In the genomic region with DNA sequence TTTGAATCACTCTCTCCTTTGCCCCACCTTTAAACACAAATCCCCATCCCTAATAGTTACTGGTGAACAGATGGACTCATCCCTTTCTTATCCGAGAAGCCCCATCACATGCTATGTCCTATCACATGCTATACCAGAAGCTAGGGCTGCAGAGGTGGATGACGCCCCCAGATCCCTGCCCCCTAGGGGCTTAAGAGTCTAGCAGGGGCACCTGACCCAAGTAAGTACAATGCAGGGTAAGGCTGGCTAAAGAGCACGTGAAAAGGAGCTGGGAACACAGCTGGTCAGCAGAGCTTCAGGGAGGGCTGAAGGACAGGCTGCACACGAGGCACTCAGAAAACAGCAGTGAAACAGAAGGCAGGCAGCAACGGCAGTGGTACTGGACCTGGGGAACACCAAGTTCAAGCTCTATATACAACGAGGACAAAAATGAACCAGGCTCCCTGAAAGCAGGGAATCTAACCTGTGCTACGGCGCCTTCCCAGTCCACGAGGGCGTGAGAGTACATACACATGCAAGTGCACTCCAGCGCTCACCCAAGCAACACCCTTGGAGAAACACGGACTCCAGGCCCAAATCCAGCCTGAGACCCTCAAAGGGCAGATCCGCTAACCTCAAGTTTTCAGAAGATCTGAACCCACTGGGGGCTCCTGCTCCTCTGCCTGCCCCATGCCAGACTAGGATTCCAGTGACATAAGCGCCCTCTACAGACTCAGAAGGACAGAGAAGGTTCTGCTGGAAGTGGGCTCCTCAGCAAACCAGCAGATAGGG, we compare ENCODE assay signal across 13 cellular contexts. TPM values are rescaled to one million over a fixed set of nuclear protein-coding genes. Genes with fewer than 3 reads are reported as not detected.
DNase-seq lines count a peak whose midpoint lies in the region; ATAC-seq and TF ChIP-seq lines count a peak whose summit lies in the region.
"Had no signal": no experiment of that assay in that cellular context is flagged by ENCODE, and none has a peak within 500 bp of the region (broad histone marks: within the 10 kb centered on the region; RNA-seq: fewer than 3 reads in every experiment).

No MANE protein-coding gene starts in this region.

- CTCF ChIA-PET in activated CD4-positive, alpha-beta T cell treated with anti-CD3 and anti-CD28 coated beads, Interleukin-2, amount 10 ng/mL, durations not matched to agents 7 days and 5 days (lab: Charles Lee), result no interaction called here

- H3K9me3 Mint-ChIP-seq in activated CD4-positive, alpha-beta T cell treated with anti-CD3 and anti-CD28 coated beads, Interleukin-2, amount 10 ng/mL, durations not matched to agents 7 days and 5 days, result no peaks in the 10 kb centered on the region
- H3K9me3 Mint-ChIP-seq in progenitor cell of endocrine pancreas (ENCODE audit: low read depth) (no peaks in the 10 kb centered on the region), mesothelial cell of epicardium (no peaks in the 10 kb centered on the region)

- TF ChIP-seq CTCF in choroid plexus epithelial cell (conservative IDR thresholded peaks at IDR 0.05; ENCODE audit: low read depth, low read length) (peak; percentile 22), progenitor cell of endocrine pancreas (IDR thresholded peaks at IDR 0.05; ENCODE audit: unreplicated experiment) (no peak), mesothelial cell of epicardium (IDR thresholded peaks at IDR 0.05; ENCODE audit: unreplicated experiment) (no peak)

- POLR2A ChIA-PET in activated CD4-positive, alpha-beta T cell treated with anti-CD3 and anti-CD28 coated beads, Interleukin-2, amount 10 ng/mL, durations not matched to agents 7 days and 5 days (lab: Charles Lee), result interaction anchor here (0.5 kb wide), 1 partner anchor 12 kb away, joined by 3 read pairs; no protein-coding TSS in a partner anchor

- no peaks in the 10 kb centered on the region for H3K27me3 Mint-ChIP-seq in activated CD4-positive, alpha-beta T cell treated with anti-CD3 and anti-CD28 coated beads, Interleukin-2, amount 10 ng/mL, durations not matched to agents 7 days and 5 days
- H3K27me3 Mint-ChIP-seq in progenitor cell of endocrine pancreas, result no peaks in the 10 kb centered on the region
- no peaks in the 10 kb centered on the region for H3K27me3 Mint-ChIP-seq in mesothelial cell of epicardium (ENCODE audit: low read depth)

- DNase-seq in activated CD4-positive, alpha-beta T cell treated with anti-CD3 and anti-CD28 coated beads, Interleukin-2, amount 10 ng/mL, durations not matched to agents 7 days and 5 days, result no peak
- no peak for DNase-seq in activated CD4-positive, alpha-beta T cell treated with anti-CD3 and anti-CD28 coated beads for 48 hours
- peak; percentile 87 for DNase-seq in NCI-H524 treated with DMSO at 0.1 percent for 48 hours (lab: John Stamatoyannopoulos, UW)
- peak; percentile 33 for DNase-seq in choroid plexus epithelial cell (ENCODE audit: low read depth)
- no peak for DNase-seq in progenitor cell of endocrine pancreas (ENCODE audit: low spot score, unreplicated experiment)
- no peak for DNase-seq in mesothelial cell of epicardium (ENCODE audit: low spot score in 2 of 2, unreplicated experiment in 2 of 2)
- DNase-seq: central memory CD4-positive, alpha-beta T cell; NCI-H2107 had no signal

- peak overlapping the region; percentile 57 for H3K27ac Mint-ChIP-seq in activated CD4-positive, alpha-beta T cell treated with anti-CD3 and anti-CD28 coated beads, Interleukin-2, amount 10 ng/mL, durations not matched to agents 7 days and 5 days
- H3K27ac Mint-ChIP-seq in progenitor cell of endocrine pancreas (peak overlapping the region; percentile 64), mesothelial cell of epicardium (no peak overlapping the region)

- H3K4me1 Mint-ChIP-seq in activated CD4-positive, alpha-beta T cell treated with anti-CD3 and anti-CD28 coated beads, Interleukin-2, amount 10 ng/mL, durations not matched to agents 7 days and 5 days, result peaks cover 22% of the 10 kb centered on the region
- H3K4me1 Mint-ChIP-seq in progenitor cell of endocrine pancreas (ENCODE audit: low read depth), result no peaks in the 10 kb centered on the region
- H3K4me1 Mint-ChIP-seq in mesothelial cell of epicardium, result no peaks in the 10 kb centered on the region

- ATAC-seq in HG03442 (IDR thresholded peaks at IDR 0.05; ENCODE audit: unreplicated experiment) (no peak), HG02588 (IDR thresholded peaks at IDR 0.05; ENCODE audit: unreplicated experiment) (no peak)
- ATAC-seq: sciatic nerve had no signal

- peak overlapping the region; percentile 11 for H3K4me3 Mint-ChIP-seq in activated CD4-positive, alpha-beta T cell treated with anti-CD3 and anti-CD28 coated beads, Interleukin-2, amount 10 ng/mL, durations not matched to agents 7 days and 5 days
- H3K4me3 Mint-ChIP-seq in progenitor cell of endocrine pancreas (ENCODE audit: low read depth) (no peak overlapping the region), mesothelial cell of epicardium (no peak overlapping the region)

- no peak overlapping the region for H3K4me3 ChIP-seq in choroid plexus epithelial cell (ENCODE audit: low read depth, low read length)
- H3K4me3 ChIP-seq: BLaER1, suprapubic skin had no signal

- H3K36me3 Mint-ChIP-seq in activated CD4-positive, alpha-beta T cell treated with anti-CD3 and anti-CD28 coated beads, Interleukin-2, amount 10 ng/mL, durations not matched to agents 7 days and 5 days (ENCODE audit: low read depth), result peaks cover 5% of the 10 kb centered on the region
- H3K36me3 Mint-ChIP-seq in progenitor cell of endocrine pancreas (ENCODE audit: insufficient read depth) (peaks cover under 1% of the 10 kb centered on the region), mesothelial cell of epicardium (peaks cover 14% of the 10 kb centered on the region)

RNA-seq across cellular contexts. Expression of a gene that starts 57.5 kb away (rescaled TPM):
- total RNA-seq in activated CD4-positive, alpha-beta T cell treated with anti-CD3 and anti-CD28 coated beads, Interleukin-2, amount 10 ng/mL, durations not matched to agents 7 days and 5 days, result 100 to 1,000 TPM; 120 to 121 TPM
- total RNA-seq in progenitor cell of endocrine pancreas (143 and 144 TPM in 2 replicates), mesothelial cell of epicardium (137 to 142 TPM (median 139 TPM) in 3 replicates)

Comparison
In these comparisons a context has a peak if more than half of its experiments do, and no peak if none do; other contexts are left out.
1. DNase-seq: peak in NCI-H524 treated with DMSO at 0.1 percent for 48 hours (single experiment) and choroid plexus epithelial cell (single experiment); none in activated CD4-positive, alpha-beta T cell treated with anti-CD3 and anti-CD28 coated beads, Interleukin-2, amount 10 ng/mL, durations not matched to agents 7 days and 5 days (single experiment), activated CD4-positive, alpha-beta T cell treated with anti-CD3 and anti-CD28 coated beads for 48 hours (single experiment), progenitor cell of endocrine pancreas (single experiment) and mesothelial cell of epicardium (0 of 2).